1 cellular context compared by ENCODE assay signal in the genomic region with DNA sequence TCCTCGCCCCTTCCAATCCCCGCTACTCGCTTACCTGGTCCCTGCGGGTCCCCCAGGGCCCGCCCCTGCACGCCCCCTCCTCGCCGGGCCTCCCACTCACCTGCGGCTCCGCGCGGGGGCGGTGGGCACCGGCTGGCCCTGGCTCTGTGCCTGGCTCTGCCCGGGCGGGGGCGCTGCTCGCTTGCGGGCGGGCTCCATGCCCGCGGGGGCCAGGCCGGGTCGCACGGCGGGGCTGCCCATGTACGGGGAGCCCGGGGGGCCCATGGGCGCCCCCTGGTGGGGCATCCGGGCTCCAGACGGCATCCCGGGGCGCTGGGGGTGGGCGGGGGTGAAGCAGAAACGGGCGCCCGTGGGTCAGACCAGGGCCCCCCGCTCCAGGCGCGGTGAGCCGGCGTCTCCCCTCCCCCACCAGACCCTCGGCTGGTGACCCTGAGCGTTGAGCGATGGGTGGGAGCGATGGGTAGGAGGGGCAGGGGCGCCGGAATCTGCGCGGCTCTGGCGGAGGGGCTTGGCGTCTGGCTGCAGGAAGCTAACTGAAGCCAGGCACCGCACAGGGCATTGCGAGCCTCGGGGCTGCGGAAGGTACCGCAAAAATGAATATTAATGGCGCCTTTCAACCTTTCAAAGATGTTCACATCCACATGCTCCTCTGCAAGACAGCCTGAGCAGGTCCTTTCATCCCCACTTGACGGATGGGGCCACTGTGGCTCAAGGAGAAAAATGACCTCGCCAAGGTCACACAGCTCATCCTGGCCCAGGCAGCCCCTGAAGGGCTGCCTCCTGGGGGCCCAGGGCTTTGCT.
TF ChIP-seq lines count a peak whose summit lies in the region.

No MANE protein-coding gene starts in this region.

TF ChIP-seq in WTC11, 78 proteins besides CTCF, POLR2A, EP300 and RAD21 (continued from another document):
- TF ChIP-seq, protein P1, sequence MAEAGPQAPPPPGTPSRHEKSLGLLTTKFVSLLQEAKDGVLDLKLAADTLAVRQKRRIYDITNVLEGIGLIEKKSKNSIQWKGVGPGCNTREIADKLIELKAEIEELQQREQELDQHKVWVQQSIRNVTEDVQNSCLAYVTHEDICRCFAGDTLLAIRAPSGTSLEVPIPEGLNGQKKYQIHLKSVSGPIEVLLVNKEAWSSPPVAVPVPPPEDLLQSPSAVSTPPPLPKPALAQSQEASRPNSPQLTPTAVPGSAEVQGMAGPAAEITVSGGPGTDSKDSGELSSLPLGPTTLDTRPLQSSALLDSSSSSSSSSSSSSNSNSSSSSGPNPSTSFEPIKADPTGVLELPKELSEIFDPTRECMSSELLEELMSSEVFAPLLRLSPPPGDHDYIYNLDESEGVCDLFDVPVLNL (CRISPR knock-in tag; IDR thresholded peaks at IDR 0.05; ENCODE audit: borderline replicate concordance, low read depth), result 0 out of 2 replicates have a peak, but pooled peaks have one; percentile 37
- TF ChIP-seq E2F1 (CRISPR knock-in tag; IDR thresholded peaks at IDR 0.05) (no peak), NFATC4 (CRISPR knock-in tag; IDR thresholded peaks at IDR 0.05) (no peak), IRF2 (CRISPR knock-in tag; IDR thresholded peaks at IDR 0.05; ENCODE audit: borderline replicate concordance, low read depth) (no peak), ETV6 (CRISPR knock-in tag; IDR thresholded peaks at IDR 0.05) (no peak), ATF1 (CRISPR knock-in tag; IDR thresholded peaks at IDR 0.05) (no peak), ARID4B (CRISPR knock-in tag; IDR thresholded peaks at IDR 0.05; ENCODE audit: borderline replicate concordance) (no peak), TP53 (CRISPR knock-in tag; IDR thresholded peaks at IDR 0.05) (no peak), E2F5 (CRISPR knock-in tag; IDR thresholded peaks at IDR 0.05) (0 out of 2 replicates have a peak, but pooled peaks have one; percentile 42), CREM (CRISPR knock-in tag; IDR thresholded peaks at IDR 0.05) (no peak), NFE2L1 (CRISPR knock-in tag; IDR thresholded peaks at IDR 0.05) (no peak), GTF2I (CRISPR knock-in tag; conservative IDR thresholded peaks at IDR 0.05) (peak; percentile 40; the same call in 1 of the 2 replicates), ESRRA (CRISPR knock-in tag; IDR thresholded peaks at IDR 0.05; ENCODE audit: borderline replicate concordance) (peak; percentile 60; the same call in 1 of the 2 replicates), NR3C1 (CRISPR knock-in tag; conservative IDR thresholded peaks at IDR 0.05; ENCODE audit: low read depth) (no peak), NFYB (CRISPR knock-in tag; conservative IDR thresholded peaks at IDR 0.05; ENCODE audit: low read depth) (no peak)
- TF ChIP-seq, protein P2, sequence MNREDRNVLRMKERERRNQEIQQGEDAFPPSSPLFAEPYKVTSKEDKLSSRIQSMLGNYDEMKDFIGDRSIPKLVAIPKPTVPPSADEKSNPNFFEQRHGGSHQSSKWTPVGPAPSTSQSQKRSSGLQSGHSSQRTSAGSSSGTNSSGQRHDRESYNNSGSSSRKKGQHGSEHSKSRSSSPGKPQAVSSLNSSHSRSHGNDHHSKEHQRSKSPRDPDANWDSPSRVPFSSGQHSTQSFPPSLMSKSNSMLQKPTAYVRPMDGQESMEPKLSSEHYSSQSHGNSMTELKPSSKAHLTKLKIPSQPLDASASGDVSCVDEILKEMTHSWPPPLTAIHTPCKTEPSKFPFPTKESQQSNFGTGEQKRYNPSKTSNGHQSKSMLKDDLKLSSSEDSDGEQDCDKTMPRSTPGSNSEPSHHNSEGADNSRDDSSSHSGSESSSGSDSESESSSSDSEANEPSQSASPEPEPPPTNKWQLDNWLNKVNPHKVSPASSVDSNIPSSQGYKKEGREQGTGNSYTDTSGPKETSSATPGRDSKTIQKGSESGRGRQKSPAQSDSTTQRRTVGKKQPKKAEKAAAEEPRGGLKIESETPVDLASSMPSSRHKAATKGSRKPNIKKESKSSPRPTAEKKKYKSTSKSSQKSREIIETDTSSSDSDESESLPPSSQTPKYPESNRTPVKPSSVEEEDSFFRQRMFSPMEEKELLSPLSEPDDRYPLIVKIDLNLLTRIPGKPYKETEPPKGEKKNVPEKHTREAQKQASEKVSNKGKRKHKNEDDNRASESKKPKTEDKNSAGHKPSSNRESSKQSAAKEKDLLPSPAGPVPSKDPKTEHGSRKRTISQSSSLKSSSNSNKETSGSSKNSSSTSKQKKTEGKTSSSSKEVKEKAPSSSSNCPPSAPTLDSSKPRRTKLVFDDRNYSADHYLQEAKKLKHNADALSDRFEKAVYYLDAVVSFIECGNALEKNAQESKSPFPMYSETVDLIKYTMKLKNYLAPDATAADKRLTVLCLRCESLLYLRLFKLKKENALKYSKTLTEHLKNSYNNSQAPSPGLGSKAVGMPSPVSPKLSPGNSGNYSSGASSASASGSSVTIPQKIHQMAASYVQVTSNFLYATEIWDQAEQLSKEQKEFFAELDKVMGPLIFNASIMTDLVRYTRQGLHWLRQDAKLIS (CRISPR knock-in tag; IDR thresholded peaks at IDR 0.05; ENCODE audit: borderline replicate concordance), result no peak
- TF ChIP-seq, protein P3, sequence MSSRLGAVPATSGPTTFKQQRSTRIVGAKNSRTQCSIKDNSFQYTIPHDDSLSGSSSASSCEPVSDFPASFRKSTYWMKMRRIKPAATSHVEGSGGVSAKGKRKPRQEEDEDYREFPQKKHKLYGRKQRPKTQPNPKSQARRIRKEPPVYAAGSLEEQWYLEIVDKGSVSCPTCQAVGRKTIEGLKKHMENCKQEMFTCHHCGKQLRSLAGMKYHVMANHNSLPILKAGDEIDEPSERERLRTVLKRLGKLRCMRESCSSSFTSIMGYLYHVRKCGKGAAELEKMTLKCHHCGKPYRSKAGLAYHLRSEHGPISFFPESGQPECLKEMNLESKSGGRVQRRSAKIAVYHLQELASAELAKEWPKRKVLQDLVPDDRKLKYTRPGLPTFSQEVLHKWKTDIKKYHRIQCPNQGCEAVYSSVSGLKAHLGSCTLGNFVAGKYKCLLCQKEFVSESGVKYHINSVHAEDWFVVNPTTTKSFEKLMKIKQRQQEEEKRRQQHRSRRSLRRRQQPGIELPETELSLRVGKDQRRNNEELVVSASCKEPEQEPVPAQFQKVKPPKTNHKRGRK (CRISPR knock-in tag; IDR thresholded peaks at IDR 0.05; ENCODE audit: borderline replicate concordance), result no peak
TF ChIP-seq in WTC11: peak in this region for 6.
